Comparison of ENCODE assay signal across 1 cellular context in the genomic region with DNA sequence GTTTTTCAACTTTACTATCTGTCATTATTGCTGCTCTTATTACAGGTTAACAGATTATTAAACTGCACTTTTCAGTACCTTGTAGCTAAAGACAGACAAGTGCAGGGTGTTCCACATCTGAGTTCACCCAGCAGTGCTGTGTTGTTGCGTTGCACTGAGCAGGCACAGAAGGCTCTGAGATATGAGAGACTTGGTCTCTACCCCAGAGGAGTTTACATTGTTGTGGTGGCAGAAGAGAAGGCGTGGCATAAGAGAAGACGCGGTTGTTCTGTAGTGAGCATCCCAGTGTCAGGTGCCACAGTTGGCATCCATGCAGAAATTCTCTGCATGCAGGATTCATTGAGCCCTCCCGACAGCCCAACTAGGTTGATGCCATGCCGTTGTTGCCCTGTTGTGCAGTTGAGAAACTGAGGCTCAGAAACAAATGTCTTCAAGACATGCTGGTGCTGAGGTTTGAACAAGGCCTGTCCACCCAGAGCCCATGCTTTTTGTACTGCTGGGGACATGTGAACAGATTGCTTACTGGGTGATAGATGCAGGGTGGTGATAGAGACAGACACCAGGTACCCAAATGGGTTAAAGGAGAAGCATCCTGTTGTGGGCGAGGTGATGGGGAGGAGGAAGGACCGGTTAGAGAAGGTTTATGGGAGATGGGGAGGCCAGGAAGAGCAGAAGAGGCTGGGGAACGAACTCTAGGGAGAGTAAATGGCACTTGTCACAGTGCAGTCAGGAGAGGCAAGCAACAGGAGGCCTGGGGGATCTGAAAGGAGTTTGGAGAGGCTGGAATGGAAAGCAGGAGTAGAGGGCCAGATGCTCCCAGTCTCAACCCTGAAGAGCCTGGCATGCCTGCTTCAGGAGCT.
TF ChIP-seq lines count a peak whose summit lies in the region.

No MANE protein-coding gene starts in this region.

TF ChIP-seq in WTC11, 78 proteins besides CTCF, POLR2A, EP300 and RAD21:
- no peak for TF ChIP-seq NFATC4 (CRISPR knock-in tag; IDR thresholded peaks at IDR 0.05)
